ENCODE assay signal across 8 cellular contexts in the genomic region with DNA sequence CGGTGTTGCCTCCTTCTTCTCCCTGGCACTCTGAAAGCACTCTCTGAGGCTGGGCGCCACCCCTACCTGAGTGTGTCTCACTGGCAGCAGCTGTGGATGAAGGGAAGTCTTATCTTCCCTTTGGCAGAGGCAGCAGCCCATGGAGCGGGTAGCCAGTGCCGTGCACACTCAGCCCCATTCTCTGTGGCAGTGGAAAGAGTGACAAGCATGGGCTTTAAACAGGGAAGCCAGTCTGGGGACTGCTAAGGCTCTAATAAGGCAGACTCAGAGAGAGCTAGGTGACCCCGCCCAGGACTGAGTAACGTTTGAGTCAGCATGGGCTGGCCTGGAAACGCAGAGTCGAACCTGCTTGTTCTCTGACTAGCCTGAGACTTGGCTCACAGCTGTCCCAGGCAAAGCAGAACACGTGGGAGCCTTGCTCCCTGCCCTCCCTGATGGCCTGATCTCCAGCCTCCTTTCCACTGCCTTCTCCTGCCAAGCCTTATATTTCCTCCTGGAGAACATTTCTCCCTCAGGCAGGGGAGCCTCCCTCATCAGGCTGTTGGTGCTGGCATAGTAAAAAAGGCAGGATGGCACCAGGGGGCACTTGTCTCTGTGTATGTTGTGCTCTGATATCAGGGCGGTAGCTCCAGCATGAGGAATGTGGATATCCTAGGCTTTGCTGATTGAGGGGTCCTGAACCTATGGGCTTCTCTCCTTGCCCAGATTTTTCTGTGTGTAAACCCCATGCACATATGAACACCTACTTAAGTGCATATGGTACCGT.
DNase-seq lines count a peak whose midpoint lies in the region; ATAC-seq and TF ChIP-seq lines count a peak whose summit lies in the region.

No MANE protein-coding gene starts in this region.

- peak; percentile 63 for DNase-seq in AG04450 (ENCODE audit: low read depth, low spot score)
- peak; percentile 65 for DNase-seq in Karpas-422
- DNase-seq in ascending aorta (ENCODE audit: low spot score in 2 of 2) = peak; percentile 90 to 97
- peak; percentile 37 for DNase-seq in left kidney (ENCODE audit: low read depth, low spot score)
- peak; percentile 29 to 38 for DNase-seq in stimulated activated CD8-positive, alpha-beta memory T cell treated with anti-CD3 and anti-CD28 coated beads, Interleukin-7, amount 100 ng/mL, for 4 hours (ENCODE audit: low read depth in 2 of 2)
- no peak for DNase-seq in COLO668 (lab: John Stamatoyannopoulos, UW; ENCODE audit: unreplicated experiment)
- no peak for DNase-seq in amniotic stem cell (lab: John Stamatoyannopoulos, UW)

- no peaks in the 10 kb centered on the region for H3K9me2 ChIP-seq in Karpas-422 (replicated peaks; ENCODE audit: insufficient read depth, low read length)

- H3K9me3 ChIP-seq in AG04450 (ENCODE audit: control insufficient read depth, insufficient read depth, low read length) (no peaks in the 10 kb centered on the region), Karpas-422 (ENCODE audit: low read length) (no peaks in the 10 kb centered on the region), ascending aorta (no peaks in the 10 kb centered on the region)

- H3K9ac ChIP-seq in Karpas-422 (ENCODE audit: low read length) = peak overlapping the region; percentile 19; the same call in 1 of the 2 replicates

- POLR2A ChIA-PET in AG04450 (lab: Yijun Ruan, JAX) = no interaction called here

- peak; percentile 90 for ATAC-seq in GM21360 (IDR thresholded peaks at IDR 0.05; ENCODE audit: unreplicated experiment)

- TF ChIP-seq CTCF in AG04450 (IDR thresholded peaks at IDR 0.05; ENCODE audit: low read depth, low read length) (no peak), ascending aorta (IDR thresholded peaks at IDR 0.05) (no peak)

- H3K27me3 ChIP-seq in AG04450 (ENCODE audit: control insufficient read depth, insufficient read depth, low read length) (peaks cover 23% of the 10 kb centered on the region), Karpas-422 (ENCODE audit: low read length) (no peaks in the 10 kb centered on the region), ascending aorta (no peaks in the 10 kb centered on the region)

- peak overlapping the region; percentile 10; the same call in 1 of the 2 replicates for H2AFZ ChIP-seq in Karpas-422 (ENCODE audit: low read length)

- H3K27ac ChIP-seq in AG04450 (ENCODE audit: low read depth, low read length) (no peak overlapping the region), Karpas-422 (ENCODE audit: low read length) (no peak overlapping the region), ascending aorta (peak overlapping the region; percentile 72 to 78)

- H4K20me1 ChIP-seq in Karpas-422 (ENCODE audit: insufficient read depth, low read depth, low read length) = no peaks in the 10 kb centered on the region

- H3K4me1 ChIP-seq in Karpas-422 (ENCODE audit: low read length) (peaks cover 19% of the 10 kb centered on the region), ascending aorta (peaks cover 0 to 10% of the 10 kb centered on the region in 2 donors)

- H3K79me2 ChIP-seq in Karpas-422 (ENCODE audit: low read length) = no peaks in the 10 kb centered on the region

- intact Hi-C loops in ascending aorta (cut with DNase I) = loop anchor here (1.0 to 5.0 kb wide), 4 partner anchors 28 to 162 kb away; a partner anchor contains a TSS

- H3K4me2 ChIP-seq in Karpas-422 (ENCODE audit: low read depth, low read length, poor library complexity, severe bottlenecking) = peak overlapping the region; percentile 47

- CTCF ChIA-PET in AG04450 (lab: Charles Lee) = interaction anchor here (0.9 kb wide), 1 partner anchor 128 kb away, joined by 3 read pairs; no protein-coding TSS in a partner anchor

- H3K36me3 ChIP-seq in Karpas-422 (ENCODE audit: insufficient read depth, low read length) (no peaks in the 10 kb centered on the region), ascending aorta (no peaks in the 10 kb centered on the region)

- H3K4me3 ChIP-seq in AG04450 (ENCODE audit: low read depth, low read length) (no peak overlapping the region), Karpas-422 (ENCODE audit: low read length) (peak overlapping the region; percentile 19; the same call in 1 of the 2 replicates), ascending aorta (no peak overlapping the region)

Comparison
In these comparisons a context has a peak if more than half of its experiments do, and no peak if none do; other contexts are left out.
1. DNase-seq: peak in AG04450 (single experiment), Karpas-422 (single experiment), ascending aorta (2 of 2), left kidney (single experiment) and stimulated activated CD8-positive, alpha-beta memory T cell treated with anti-CD3 and anti-CD28 coated beads, Interleukin-7, amount 100 ng/mL, for 4 hours (2 of 2); none in COLO668 (single experiment) and amniotic stem cell (single experiment).
2. H3K27ac ChIP-seq: peak in ascending aorta (2 of 2); none in AG04450 (single experiment) and Karpas-422 (single experiment).